ENCODE assay signal across 30 cellular contexts in genomic region chr3:178275793-178276192, GRCh38.
DNase-seq lines count a peak whose midpoint lies in the region; FAIRE-seq and TF ChIP-seq lines count a peak whose summit lies in the region.
"Had no signal": no experiment of that assay in that cellular context is flagged by ENCODE, and none has a peak within 500 bp of the region (broad histone marks: within the 10 kb centered on the region; RNA-seq: fewer than 3 reads in every experiment).

No MANE protein-coding gene starts in this region.

- H3K36me3 ChIP-seq in H1 (ENCODE audit: control insufficient read depth in 2 of 4, insufficient read depth in 4 of 4, low read length in 3 of 4) (no peaks in the 10 kb centered on the region), ovary (no peaks in the 10 kb centered on the region)
- H3K36me3 ChIP-seq: gastrocnemius medialis, Peyer's patch had no signal

- H3K18ac ChIP-seq in H1 (ENCODE audit: extremely low read depth, low read length), result no peak overlapping the region

- peaks cover 12% of the 10 kb centered on the region for H3K36me3 Mint-ChIP-seq in mesothelial cell of epicardium
- H3K36me3 Mint-ChIP-seq: memory B cell had no signal

- no peak overlapping the region for H3K9ac ChIP-seq in H1 (replicated peaks in 1 of 4; ENCODE audit: extremely low read depth in 1 of 4, low read depth in 3 of 4, low read length in 3 of 4)
- H3K9ac ChIP-seq: BLaER1 had no signal

- no peaks in the 10 kb centered on the region for H3K27me3 Mint-ChIP-seq in mesothelial cell of epicardium (ENCODE audit: low read depth)
- H3K27me3 Mint-ChIP-seq: activated CD4-positive, alpha-beta T cell treated with anti-CD3 and anti-CD28 coated beads, Interleukin-2, amount 10 ng/mL, durations not matched to agents 7 days and 5 days; progenitor cell of endocrine pancreas had no signal

- no peaks in the 10 kb centered on the region for H3K79me1 ChIP-seq in H1 (ENCODE audit: low read depth, low read length)

- no peak overlapping the region for H2BK15ac ChIP-seq in H1 (ENCODE audit: low read length)

- TF ChIP-seq RAD21 in H1 (IDR thresholded peaks at IDR 0.05 in 1 of 2, conservative IDR thresholded peaks at IDR 0.05 in 1 of 2; ENCODE audit: low read depth in 2 of 2, low read length in 2 of 2), result no peak

- H3K27me3 ChIP-seq in H1 (replicated peaks in 1 of 4; ENCODE audit: control insufficient read depth in 3 of 4, extremely low read depth in 1 of 4, insufficient read depth in 3 of 4, low read length in 3 of 4) (peaks cover 0 to 1% (median 0%) of the 10 kb centered on the region in 4 experiments; a peak in 1 of 7 replicates), ovary (no peaks in the 10 kb centered on the region)
- H3K27me3 ChIP-seq: BLaER1, gastrocnemius medialis, Peyer's patch, testis had no signal

- H4K8ac ChIP-seq in H1 (ENCODE audit: extremely low read depth, insufficient read depth, low read length), result no peak overlapping the region

- no peak overlapping the region for H4K91ac ChIP-seq in H1 (replicated peaks; ENCODE audit: insufficient read length, low read length)

- DNase-seq in AG04449 (ENCODE audit: low read depth, low spot score), result peak; percentile 33
- DNase-seq in H4 (ENCODE audit: low spot score), result peak; percentile 31
- no peak for DNase-seq in H1 (ENCODE audit: low read depth in 1 of 2, low spot score in 2 of 2)
- no peak for DNase-seq in mesothelial cell of epicardium (ENCODE audit: low spot score in 2 of 2, unreplicated experiment in 2 of 2)
- DNase-seq in activated CD8-positive, alpha-beta memory T cell treated with anti-CD3 and anti-CD28 coated beads for 24 hours, result no peak
- DNase-seq in activated CD8-positive, alpha-beta memory T cell treated with anti-CD3 and anti-CD28 coated beads, Interleukin-2, amount 50 U/mL, for 48 hours, result no peak
- no peak for DNase-seq in NCI-H524 (lab: John Stamatoyannopoulos, UW)
- no peak for DNase-seq in ovary
- DNase-seq: activated CD4-positive, alpha-beta T cell treated with anti-CD3 and anti-CD28 coated beads, Interleukin-2, amount 10 ng/mL, durations not matched to agents 7 days and 5 days; activated naive CD4-positive, alpha-beta T cell treated with anti-CD3 and anti-CD28 coated beads for 36 hours; amygdala; COR-L47; effector CD8-positive, alpha-beta T cell; gastrocnemius medialis; GF-D8; Karpas-422; NCI-H1694; NCI-H524 treated with DMSO at 0.1 percent for 48 hours; Peyer's patch; SIG-M5; stimulated activated naive CD4-positive, alpha-beta T cell; SW 1271; T-helper 9 cell; testis had no signal

- CTCF ChIA-PET in AG04449 (lab: Yijun Ruan, JAX) (no interaction called here), H1 (lab: Charles Lee; ENCODE audit: partially characterized antibody) (no interaction called here)

- no peaks in the 10 kb centered on the region for H3K79me2 ChIP-seq in H1 (ENCODE audit: control insufficient read depth in 1 of 2, insufficient read depth in 2 of 2, low read length in 2 of 2)

- H3K9me3 ChIP-seq in H1 (ENCODE audit: insufficient read depth in 2 of 2, low read depth in 1 of 2, low read length in 1 of 2), result no peaks in the 10 kb centered on the region
- H3K9me3 ChIP-seq in ovary, result peaks cover 0 to 3% of the 10 kb centered on the region in 2 donors
- H3K9me3 ChIP-seq: testis had no signal

- H3K4me1 Mint-ChIP-seq in mesothelial cell of epicardium, result peaks cover 18% of the 10 kb centered on the region
- H3K4me1 Mint-ChIP-seq: activated CD4-positive, alpha-beta T cell treated with anti-CD3 and anti-CD28 coated beads, Interleukin-2, amount 10 ng/mL, durations not matched to agents 7 days and 5 days; memory B cell had no signal

- no peak for TF ChIP-seq CTCF in AG04449 (IDR thresholded peaks at IDR 0.05; ENCODE audit: insufficient read depth, low read length, missing control alignments)
- TF ChIP-seq CTCF in H1 (IDR thresholded peaks at IDR 0.05; ENCODE audit: control extremely low read depth in 1 of 3, insufficient read depth in 1 of 3, low read depth in 1 of 3, low read length in 3 of 3), result no peak
- TF ChIP-seq CTCF in mesothelial cell of epicardium (IDR thresholded peaks at IDR 0.05; ENCODE audit: unreplicated experiment), result no peak
- TF ChIP-seq CTCF in ovary (IDR thresholded peaks at IDR 0.05), result no peak

- intact Hi-C loops in ovary (cut with DNase I), result no loop called here

- 0 out of 2 replicates have a peak overlapping the region, but pooled peaks have one; percentile 2 for H2AFZ ChIP-seq in H1 (ENCODE audit: low read length)

- no peak overlapping the region for H2AK5ac ChIP-seq in H1 (ENCODE audit: low read depth, low read length)

- 93% methylated on average over 2 of the region's 2 CpGs; no CpG with 5 or more reads in 1 of the 2 experiments for WGBS in H1 (ENCODE audit: extremely low coverage in 1 of 2, insufficient coverage in 1 of 2, insufficient read length in 1 of 2, insufficient replicate concordance in 2 of 2, low coverage in 1 of 2, low lambda C conversion rate in 2 of 2, missing lambda C conversion rate in 1 of 2), 2 experiments
- WGBS in ovary, 3 donors, result 28 to 44% (median 29%) methylated on average over 2 of the region's 2 CpGs

- no peak for TF ChIP-seq EP300 in H1 (IDR thresholded peaks at IDR 0.05; ENCODE audit: borderline replicate concordance in 1 of 2, low read depth in 2 of 2, low read length in 2 of 2)
- TF ChIP-seq EP300 in ovary (IDR thresholded peaks at IDR 0.05), result no peak

- H2BK120ac ChIP-seq in H1 (replicated peaks; ENCODE audit: low read depth, low read length), result no peak overlapping the region

- H2BK5ac ChIP-seq in H1 (ENCODE audit: low read depth, low read length), result no peak overlapping the region

- H3K27ac ChIP-seq in H1 (ENCODE audit: low read depth, low read length), result no peak overlapping the region
- no peak overlapping the region for H3K27ac ChIP-seq in ovary
- H3K27ac ChIP-seq: BLaER1, gastrocnemius medialis, Peyer's patch, testis had no signal

- no peak overlapping the region for H2BK12ac ChIP-seq in H1 (ENCODE audit: low read depth, low read length)

- H3K9me3 Mint-ChIP-seq in mesothelial cell of epicardium, result peaks cover 20% of the 10 kb centered on the region

- no peak overlapping the region for H3K4me2 ChIP-seq in H1 (ENCODE audit: insufficient read depth in 1 of 2, low read depth in 2 of 2, low read length in 2 of 2)
- H3K4me2 ChIP-seq: BLaER1 had no signal

- H3K4me1 ChIP-seq in H1 (replicated peaks in 1 of 4; ENCODE audit: control insufficient read depth in 3 of 4, insufficient read depth in 4 of 4, low read length in 3 of 4) (no peaks in the 10 kb centered on the region), ovary (ENCODE audit: insufficient read depth) (peaks cover 1% of the 10 kb centered on the region)
- H3K4me1 ChIP-seq: BLaER1, gastrocnemius medialis, testis had no signal

- H3K56ac ChIP-seq in H1 (replicated peaks; ENCODE audit: insufficient read length, low read depth, low read length), result no peak overlapping the region

- no peak for FAIRE-seq in H1 (lab: Jason Lieb, UNC)
- FAIRE-seq: A204.1, bronchial epithelial cell, colon had no signal

- H3K23me2 ChIP-seq in H1 (ENCODE audit: low read depth, low read length), result no peaks in the 10 kb centered on the region; the same call in 1 of the 2 replicates

- no peak overlapping the region for H3K4me3 Mint-ChIP-seq in mesothelial cell of epicardium
- H3K4me3 Mint-ChIP-seq: activated CD4-positive, alpha-beta T cell treated with anti-CD3 and anti-CD28 coated beads, Interleukin-2, amount 10 ng/mL, durations not matched to agents 7 days and 5 days; activated naive CD4-positive, alpha-beta T cell treated with anti-CD3 and anti-CD28 coated beads for 36 hours; memory B cell had no signal

- POLR2A ChIA-PET in AG04449 (lab: Yijun Ruan, JAX) (no interaction called here), H1 (lab: Charles Lee; ENCODE audit: partially characterized antibody) (no interaction called here)

- H3K23ac ChIP-seq in H1 (ENCODE audit: insufficient read length), result no peak overlapping the region

- H4K5ac ChIP-seq in H1 (ENCODE audit: insufficient read length, low read depth, low read length), result no peak overlapping the region

- H3K4ac ChIP-seq in H1 (replicated peaks; ENCODE audit: insufficient read length, low read depth, low read length), result no peak overlapping the region

- H3K14ac ChIP-seq in H1 (ENCODE audit: insufficient read length), result no peak overlapping the region

- no peak overlapping the region for H2BK20ac ChIP-seq in H1 (ENCODE audit: low read length)

- H4K20me1 ChIP-seq in H1 (replicated peaks in 1 of 2; ENCODE audit: control insufficient read depth in 1 of 2, insufficient read depth in 2 of 2, low read length in 2 of 2), result no peaks in the 10 kb centered on the region
- H4K20me1 ChIP-seq: BLaER1 had no signal

- peak overlapping the region; percentile 23 for H3K27ac Mint-ChIP-seq in mesothelial cell of epicardium
- H3K27ac Mint-ChIP-seq: activated CD4-positive, alpha-beta T cell treated with anti-CD3 and anti-CD28 coated beads, Interleukin-2, amount 10 ng/mL, durations not matched to agents 7 days and 5 days; activated naive CD4-positive, alpha-beta T cell treated with anti-CD3 and anti-CD28 coated beads for 36 hours; memory B cell; progenitor cell of endocrine pancreas had no signal

- TF ChIP-seq POLR2A in H1 (IDR thresholded peaks at IDR 0.05; ENCODE audit: control extremely low read depth in 1 of 2, low read depth in 2 of 2, low read length in 2 of 2), result no peak
- TF ChIP-seq POLR2A in ovary (IDR thresholded peaks at IDR 0.05), result no peak

- no peak overlapping the region for H3K4me3 ChIP-seq in AG04449 (ENCODE audit: low read depth, low read length)
- no peak overlapping the region for H3K4me3 ChIP-seq in H1 (ENCODE audit: extremely low read depth in 1 of 4, insufficient read depth in 2 of 4, low read depth in 3 of 4, low read length in 4 of 4)
- no peak overlapping the region for H3K4me3 ChIP-seq in ovary
- H3K4me3 ChIP-seq: BLaER1, gastrocnemius medialis, Peyer's patch, testis had no signal

TF ChIP-seq in H1, 55 proteins besides CTCF, POLR2A, EP300 and RAD21:
- TF ChIP-seq NRF1 (IDR thresholded peaks at IDR 0.05; ENCODE audit: low read depth, low read length), result no peak
- no peak for TF ChIP-seq MAFK (IDR thresholded peaks at IDR 0.05; ENCODE audit: low read depth, low read length)
- no peak for TF ChIP-seq GTF2F1 (IDR thresholded peaks at IDR 0.05; ENCODE audit: borderline replicate concordance, low read depth, low read length)
TF ChIP-seq in H1: peak in this region for 0.

Comparison
In these comparisons a context has a peak if more than half of its experiments do, and no peak if none do; other contexts are left out.
1. DNase-seq: peak in AG04449 (single experiment) and H4 (single experiment); none in H1 (0 of 2), mesothelial cell of epicardium (0 of 2), activated CD8-positive, alpha-beta memory T cell treated with anti-CD3 and anti-CD28 coated beads for 24 hours (single experiment), activated CD8-positive, alpha-beta memory T cell treated with anti-CD3 and anti-CD28 coated beads, Interleukin-2, amount 50 U/mL, for 48 hours (single experiment), NCI-H524 (0 of 2) and ovary (0 of 5).